Comparison of ENCODE assay signal across 33 cellular contexts in the genomic region with DNA sequence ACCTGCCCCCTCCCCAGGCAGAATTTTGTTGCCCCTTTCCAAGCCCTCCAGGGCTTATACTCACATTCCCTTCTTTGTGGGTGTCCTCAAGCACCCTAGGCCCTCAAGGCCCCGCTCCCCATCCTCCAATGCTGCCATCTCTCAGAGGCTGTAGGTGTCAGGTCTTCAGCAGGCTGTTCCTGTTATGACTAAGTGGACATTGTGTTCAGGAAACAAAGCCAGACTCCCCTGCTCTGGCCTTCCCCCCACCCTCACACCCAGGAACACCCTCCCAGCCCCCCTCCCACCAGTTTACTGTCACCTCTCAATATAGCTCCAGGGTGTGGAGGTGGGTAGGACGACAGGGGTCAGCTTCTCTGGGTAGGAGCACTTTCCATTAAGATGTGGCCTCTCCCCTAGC. TPM values are rescaled to one million over a fixed set of nuclear protein-coding genes. Genes with fewer than 3 reads are reported as not detected.
A peak's percentile ranks its signal among the peaks of the same experiment; 100 is the strongest.
DNase-seq lines count a peak whose midpoint lies in the region; ATAC-seq, FAIRE-seq and TF ChIP-seq lines count a peak whose summit lies in the region.
"Had no signal": no experiment of that assay in that cellular context is flagged by ENCODE, and none has a peak within 500 bp of the region (broad histone marks: within the 10 kb centered on the region; RNA-seq: fewer than 3 reads in every experiment).

No MANE protein-coding gene starts in this region.

- peak overlapping the region; percentile 43 for H3K4me3 ChIP-seq in OCI-LY3 (ENCODE audit: low read length)
- H3K4me3 ChIP-seq in spleen: no peak overlapping the region
- H3K4me3 ChIP-seq: neural progenitor cell, Peyer's patch, right lobe of liver, upper lobe of left lung had no signal

- intact Hi-C loops in left ventricle myocardium superior (cut with micrococcal nuclease) (no loop called here), spleen (cut with DNase I; ENCODE audit: low total_unique reads) (no loop called here)

- peak in 1 of 2 donors; percentile 14 for DNase-seq in activated T-cell treated with anti-CD3 and anti-CD28 coated beads, Interleukin-2, amount 50 U/mL, for 72 hours
- no peak for DNase-seq in activated T-cell treated with anti-CD3 and anti-CD28 coated beads, Interleukin-2, amount 50 U/mL, for 48 hours
- DNase-seq in left ventricle myocardium superior (peak; percentile 73), superior temporal gyrus (ENCODE audit: extremely low spot score) (no peak), spleen (no peak), HTR-8/SVneo (ENCODE audit: insufficient read length, low spot score) (no peak)
- no peak for DNase-seq in activated effector memory CD4-positive, alpha-beta T cell treated with Interleukin-2 at 50 U/mL for 16 hours
- DNase-seq: activated CD4-positive, alpha-beta T cell treated with anti-CD3 and anti-CD28 coated beads, Interleukin-2, amount 10 ng/mL, durations not matched to agents 7 days and 5 days; activated naive CD4-positive, alpha-beta T cell treated with Interleukin-2 at 50 U/mL for 16 hours; activated T-cell treated with anti-CD3 and anti-CD28 coated beads, Interleukin-2, amount 50 U/mL, for 24 hours; central memory CD4-positive, alpha-beta T cell; DMS79; erythroblast; glutamatergic neuron; islet precursor cell; MV-4-11; NCI-H1436 treated with DMSO at 0.1 percent for 48 hours; NCI-H446; NCI-H748 treated with DMSO at 0.1 percent for 48 hours; Peyer's patch; right lobe of liver; stimulated activated CD4-positive, alpha-beta T cell treated with anti-CD3 and anti-CD28 coated beads, Interleukin-12 subunit alpha, Interleukin-12 subunit beta, amount 100 ng/mL, for 4 hours; stimulated activated CD4-positive, alpha-beta T cell treated with anti-CD3 and anti-CD28 coated beads, Interleukin-2, amount 100 ng/mL, for 48 hours; substantia nigra; upper lobe of left lung had no signal

- H3K27me3 ChIP-seq in OCI-LY3 (ENCODE audit: low read depth, low read length) (no peaks in the 10 kb centered on the region; the same call in 1 of the 2 replicates), spleen (replicated peaks in 1 of 7) (peaks cover 0 to 75% (median 0%) of the 10 kb centered on the region in 7 donors)
- H3K27me3 ChIP-seq: neural progenitor cell, Peyer's patch, right lobe of liver, upper lobe of left lung had no signal

- H3K27ac ChIP-seq in OCI-LY3 (ENCODE audit: low read length) (peak overlapping the region; percentile 2; the same call in 1 of the 2 replicates), spleen (no peak overlapping the region)
- H3K27ac ChIP-seq: neural progenitor cell, Peyer's patch, right lobe of liver, upper lobe of left lung had no signal

- H3K36me3 Mint-ChIP-seq in activated T-cell treated with anti-CD3 and anti-CD28 coated beads, Interleukin-2, amount 50 U/mL, for 72 hours (ENCODE audit: insufficient read depth in 2 of 2): no peaks in the 10 kb centered on the region
- H3K36me3 Mint-ChIP-seq: neural progenitor cell had no signal

- H3K4me3 Mint-ChIP-seq in activated T-cell treated with anti-CD3 and anti-CD28 coated beads, Interleukin-2, amount 50 U/mL, for 72 hours: peak overlapping the region in 1 of 2 donors; percentile 3
- H3K4me3 Mint-ChIP-seq: activated CD4-positive, alpha-beta T cell treated with anti-CD3 and anti-CD28 coated beads, Interleukin-2, amount 10 ng/mL, durations not matched to agents 7 days and 5 days; activated T-cell treated with anti-CD3 and anti-CD28 coated beads, Interleukin-2, amount 50 U/mL, for 24 hours; IgD-negative memory B cell had no signal

- H3K4me1 ChIP-seq in OCI-LY3 (ENCODE audit: low read length) (peaks cover 43% of the 10 kb centered on the region), spleen (no peaks in the 10 kb centered on the region)
- H3K4me1 ChIP-seq: neural progenitor cell, Peyer's patch, right lobe of liver, upper lobe of left lung had no signal

- TF ChIP-seq POLR2A in spleen (IDR thresholded peaks at IDR 0.05): no peak

- H3K4me2 ChIP-seq in OCI-LY3 (ENCODE audit: low read length): peak overlapping the region; percentile 68
- H3K4me2 ChIP-seq: neural progenitor cell had no signal

- TF ChIP-seq CTCF in OCI-LY3 (IDR thresholded peaks at IDR 0.05; ENCODE audit: low read depth, low read length): no peak
- TF ChIP-seq CTCF in spleen (IDR thresholded peaks at IDR 0.05 in 8 of 11, conservative IDR thresholded peaks at IDR 0.05 in 3 of 11): no peak

- H3K9ac ChIP-seq in OCI-LY3 (ENCODE audit: low read length): no peak overlapping the region
- H3K9ac ChIP-seq: neural progenitor cell had no signal

- H2AFZ ChIP-seq in OCI-LY3 (ENCODE audit: low read depth, low read length): no peak overlapping the region; the same call in 1 of the 2 replicates
- H2AFZ ChIP-seq: neural progenitor cell had no signal

- peak; percentile 36 to 68 for ATAC-seq in activated T-cell treated with anti-CD3 and anti-CD28 coated beads, Interleukin-2, amount 50 U/mL, for 72 hours (replicated peaks in 1 of 2)
- peak; percentile 34 for ATAC-seq in left ventricle myocardium superior
- ATAC-seq: right lobe of liver had no signal

- no peaks in the 10 kb centered on the region for H3K9me3 ChIP-seq in OCI-LY3 (ENCODE audit: insufficient read depth, low read length)
- no peaks in the 10 kb centered on the region for H3K9me3 ChIP-seq in spleen
- H3K9me3 ChIP-seq: Peyer's patch, right lobe of liver, upper lobe of left lung had no signal

- H3K9me3 Mint-ChIP-seq in activated T-cell treated with anti-CD3 and anti-CD28 coated beads, Interleukin-2, amount 50 U/mL, for 72 hours: no peaks in the 10 kb centered on the region
- H3K9me3 Mint-ChIP-seq: activated CD4-positive, alpha-beta T cell treated with anti-CD3 and anti-CD28 coated beads, Interleukin-2, amount 10 ng/mL, durations not matched to agents 7 days and 5 days; activated T-cell treated with anti-CD3 and anti-CD28 coated beads, Interleukin-2, amount 50 U/mL, for 24 hours; neural progenitor cell had no signal

- no peaks in the 10 kb centered on the region for H3K79me2 ChIP-seq in OCI-LY3 (ENCODE audit: low read length)

- WGBS in spleen, 5 donors: 60 to 85% (median 74%) methylated on average over 2 of the region's 2 CpGs

- H3K27me3 Mint-ChIP-seq in activated T-cell treated with anti-CD3 and anti-CD28 coated beads, Interleukin-2, amount 50 U/mL, for 72 hours (ENCODE audit: low read depth): peaks cover 5% of the 10 kb centered on the region
- H3K27me3 Mint-ChIP-seq: activated CD4-positive, alpha-beta T cell treated with anti-CD3 and anti-CD28 coated beads, Interleukin-2, amount 10 ng/mL, durations not matched to agents 7 days and 5 days had no signal

- H3K27ac Mint-ChIP-seq in activated T-cell treated with anti-CD3 and anti-CD28 coated beads, Interleukin-2, amount 50 U/mL, for 72 hours: no peak overlapping the region
- H3K27ac Mint-ChIP-seq: activated CD4-positive, alpha-beta T cell treated with anti-CD3 and anti-CD28 coated beads, Interleukin-2, amount 10 ng/mL, durations not matched to agents 7 days and 5 days; activated T-cell treated with anti-CD3 and anti-CD28 coated beads, Interleukin-2, amount 50 U/mL, for 24 hours; IgD-negative memory B cell had no signal

- no peaks in the 10 kb centered on the region for H3K4me1 Mint-ChIP-seq in activated T-cell treated with anti-CD3 and anti-CD28 coated beads, Interleukin-2, amount 50 U/mL, for 72 hours (ENCODE audit: low read depth)
- H3K4me1 Mint-ChIP-seq: activated CD4-positive, alpha-beta T cell treated with anti-CD3 and anti-CD28 coated beads, Interleukin-2, amount 10 ng/mL, durations not matched to agents 7 days and 5 days had no signal

- H4K20me1 ChIP-seq in OCI-LY3 (ENCODE audit: insufficient read depth, low read length): no peaks in the 10 kb centered on the region

- no peak for FAIRE-seq in HTR-8/SVneo (lab: Jason Lieb, UNC)
- FAIRE-seq: G401.6 had no signal

- H3K36me3 ChIP-seq in OCI-LY3 (replicated peaks; ENCODE audit: low read depth, low read length) (no peaks in the 10 kb centered on the region), spleen (no peaks in the 10 kb centered on the region)
- H3K36me3 ChIP-seq: neural progenitor cell, Peyer's patch, right lobe of liver, upper lobe of left lung had no signal

RNA-seq across cellular contexts. Expression of a gene that starts 1.4 kb away (rescaled TPM):
- 1 to 10 TPM in 1 of 2 donors, under 1 TPM in 1; 0.65 to 2.1 TPM for total RNA-seq in activated T-cell treated with anti-CD3 and anti-CD28 coated beads, Interleukin-2, amount 50 U/mL, for 72 hours
- total RNA-seq in left ventricle myocardium superior (4,258 TPM), spleen (under 1 TPM in 1 of 7 donors, not detected in 6; 0.82 TPM)
- polyA plus RNA-seq in spleen: under 1 TPM; 0.35 to 0.44 (median 0.37) TPM
- total RNA-seq: A172; activated CD8-positive, alpha-beta memory T cell treated with anti-CD3 and anti-CD28 coated beads for 36 hours; Peyer's patch; upper lobe of left lung had no signal
- polyA plus RNA-seq: IgD-negative memory B cell had no signal

RNA-seq across cellular contexts. Expression of a gene that starts 26.0 kb away (rescaled TPM):
- under 1 TPM; 0.05 to 0.56 TPM for total RNA-seq in activated T-cell treated with anti-CD3 and anti-CD28 coated beads, Interleukin-2, amount 50 U/mL, for 72 hours
- total RNA-seq in left ventricle myocardium superior: 12,717 TPM
- under 1 TPM in 1 of 7 donors, not detected in 6; 0.09 TPM for total RNA-seq in spleen
- under 1 TPM; 0.06 to 0.65 (median 0.12) TPM for polyA plus RNA-seq in spleen
- total RNA-seq: A172; activated CD8-positive, alpha-beta memory T cell treated with anti-CD3 and anti-CD28 coated beads for 36 hours; upper lobe of left lung had no signal
- polyA plus RNA-seq: IgD-negative memory B cell had no signal

RNA-seq across cellular contexts. Expression of a gene that starts 32.6 kb away (rescaled TPM):
- total RNA-seq in activated T-cell treated with anti-CD3 and anti-CD28 coated beads, Interleukin-2, amount 50 U/mL, for 72 hours: under 1 TPM in 1 of 2 donors, not detected in 1; 0.30 TPM
- not detected for total RNA-seq in left ventricle myocardium superior
- 10 to 100 TPM in 1 of 7 donors, 1 to 10 TPM in 6; 2.1 to 13.0 (median 4.3) TPM for total RNA-seq in spleen
- 1 to 10 TPM; 1.3 to 4.1 (median 2.7) TPM for polyA plus RNA-seq in spleen
- total RNA-seq: A172; activated CD4-positive, alpha-beta T cell treated with anti-CD3 and anti-CD28 coated beads, Interleukin-2, amount 10 ng/mL, durations not matched to agents 7 days and 5 days; activated CD8-positive, alpha-beta memory T cell treated with anti-CD3 and anti-CD28 coated beads for 36 hours; myocyte; Peyer's patch had no signal

RNA-seq across cellular contexts. Expression of a gene that starts 36.9 kb away (rescaled TPM):
- not detected for total RNA-seq in activated T-cell treated with anti-CD3 and anti-CD28 coated beads, Interleukin-2, amount 50 U/mL, for 72 hours
- total RNA-seq in left ventricle myocardium superior (not detected), spleen (not detected)
- not detected for polyA plus RNA-seq in spleen
- total RNA-seq: A172; activated CD4-positive, alpha-beta T cell treated with anti-CD3 and anti-CD28 coated beads, Interleukin-2, amount 10 ng/mL, durations not matched to agents 7 days and 5 days; activated CD8-positive, alpha-beta memory T cell treated with anti-CD3 and anti-CD28 coated beads for 36 hours; liver; myocyte; Peyer's patch; right lobe of liver; upper lobe of left lung had no signal
- polyA plus RNA-seq: IgD-negative memory B cell, liver had no signal

RNA-seq across cellular contexts. Expression of a gene that starts 44.5 kb away (rescaled TPM):
- under 1 TPM in 1 of 2 donors, not detected in 1; 0.19 TPM for total RNA-seq in activated T-cell treated with anti-CD3 and anti-CD28 coated beads, Interleukin-2, amount 50 U/mL, for 72 hours
- total RNA-seq in left ventricle myocardium superior: 3.3 TPM
- total RNA-seq in spleen: 1 to 10 TPM; 2.6 to 6.7 (median 4.4) TPM
- polyA plus RNA-seq in spleen: 1 to 10 TPM; 1.8 to 4.3 (median 2.7) TPM
- total RNA-seq: A172; activated CD4-positive, alpha-beta T cell treated with anti-CD3 and anti-CD28 coated beads, Interleukin-2, amount 10 ng/mL, durations not matched to agents 7 days and 5 days; activated CD8-positive, alpha-beta memory T cell treated with anti-CD3 and anti-CD28 coated beads for 36 hours; myocyte had no signal
- polyA plus RNA-seq: IgD-negative memory B cell had no signal

Comparison
In these comparisons a context has a peak if more than half of its experiments do, and no peak if none do; other contexts are left out.
1. RNA of a gene that starts 1.4 kb away (total RNA-seq): 4,258 TPM in left ventricle myocardium superior (single experiment); 0.65 to 2.1 TPM in activated T-cell treated with anti-CD3 and anti-CD28 coated beads, Interleukin-2, amount 50 U/mL, for 72 hours and 0.82 TPM in spleen; every median in the first group is over 1,000 times any median in the second.
2. RNA of a gene that starts 26.0 kb away (total RNA-seq): 12,717 TPM in left ventricle myocardium superior (single experiment); 0.05 to 0.56 TPM in activated T-cell treated with anti-CD3 and anti-CD28 coated beads, Interleukin-2, amount 50 U/mL, for 72 hours and 0.09 TPM in spleen; every median in the first group is over 1,000 times any median in the second.